Comparison of ENCODE assay signal across 10 cellular contexts in genomic region chr7:17401806-17402627, GRCh38.
DNase-seq lines count a peak whose midpoint lies in the region; ATAC-seq lines count a peak whose summit lies in the region.
"Had no signal": no experiment of that assay in that cellular context is flagged by ENCODE, and none has a peak within 500 bp of the region (broad histone marks: within the 10 kb centered on the region; RNA-seq: fewer than 3 reads in every experiment).

No MANE protein-coding gene starts in this region.

- H3K9me3 Mint-ChIP-seq in activated T-helper 17 cell treated with anti-CD3 and anti-CD28 coated beads, Interleukin-2, amount 50 U/mL, for 72 hours: no peaks in the 10 kb centered on the region

- in situ Hi-C loops in ACHN (cut with HindIII; ENCODE audit: low pct_ligation_motif_present, low pct_unique_long_range_greater_than_20kb, low sequenced_read_pairs): no loop called here

- DNase-seq in nucleus accumbens (lab: John Stamatoyannopoulos, UW) (no peak), SW480 (ENCODE audit: low spot score) (no peak), NCI-H146 (lab: John Stamatoyannopoulos, UW) (no peak), ACHN (no peak)
- DNase-seq: hypothalamus, NCI-H774 had no signal

- peaks cover 20% of the 10 kb centered on the region for H3K4me1 Mint-ChIP-seq in activated T-helper 17 cell treated with anti-CD3 and anti-CD28 coated beads, Interleukin-2, amount 50 U/mL, for 72 hours

- ATAC-seq in GM18498 (IDR thresholded peaks at IDR 0.05; ENCODE audit: unreplicated experiment): peak; percentile 69
- peak; percentile 71 for ATAC-seq in GM21360 (IDR thresholded peaks at IDR 0.05; ENCODE audit: unreplicated experiment)
- peak; percentile 60 for ATAC-seq in HG03342 (IDR thresholded peaks at IDR 0.05; ENCODE audit: unreplicated experiment)
- peak; percentile 79 for ATAC-seq in activated T-helper 17 cell treated with anti-CD3 and anti-CD28 coated beads, Interleukin-2, amount 50 U/mL, for 72 hours (replicated peaks)

- H3K36me3 Mint-ChIP-seq in activated T-helper 17 cell treated with anti-CD3 and anti-CD28 coated beads, Interleukin-2, amount 50 U/mL, for 72 hours (ENCODE audit: low read depth): peaks cover 6% of the 10 kb centered on the region

- peaks cover 3% of the 10 kb centered on the region for H3K27me3 Mint-ChIP-seq in activated T-helper 17 cell treated with anti-CD3 and anti-CD28 coated beads, Interleukin-2, amount 50 U/mL, for 72 hours

- H3K27ac Mint-ChIP-seq in activated T-helper 17 cell treated with anti-CD3 and anti-CD28 coated beads, Interleukin-2, amount 50 U/mL, for 72 hours: peak overlapping the region; percentile 95

- peak overlapping the region; percentile 70 for H3K4me3 Mint-ChIP-seq in activated T-helper 17 cell treated with anti-CD3 and anti-CD28 coated beads, Interleukin-2, amount 50 U/mL, for 72 hours
